ENCODE assay signal across 13 cellular contexts in the genomic region with DNA sequence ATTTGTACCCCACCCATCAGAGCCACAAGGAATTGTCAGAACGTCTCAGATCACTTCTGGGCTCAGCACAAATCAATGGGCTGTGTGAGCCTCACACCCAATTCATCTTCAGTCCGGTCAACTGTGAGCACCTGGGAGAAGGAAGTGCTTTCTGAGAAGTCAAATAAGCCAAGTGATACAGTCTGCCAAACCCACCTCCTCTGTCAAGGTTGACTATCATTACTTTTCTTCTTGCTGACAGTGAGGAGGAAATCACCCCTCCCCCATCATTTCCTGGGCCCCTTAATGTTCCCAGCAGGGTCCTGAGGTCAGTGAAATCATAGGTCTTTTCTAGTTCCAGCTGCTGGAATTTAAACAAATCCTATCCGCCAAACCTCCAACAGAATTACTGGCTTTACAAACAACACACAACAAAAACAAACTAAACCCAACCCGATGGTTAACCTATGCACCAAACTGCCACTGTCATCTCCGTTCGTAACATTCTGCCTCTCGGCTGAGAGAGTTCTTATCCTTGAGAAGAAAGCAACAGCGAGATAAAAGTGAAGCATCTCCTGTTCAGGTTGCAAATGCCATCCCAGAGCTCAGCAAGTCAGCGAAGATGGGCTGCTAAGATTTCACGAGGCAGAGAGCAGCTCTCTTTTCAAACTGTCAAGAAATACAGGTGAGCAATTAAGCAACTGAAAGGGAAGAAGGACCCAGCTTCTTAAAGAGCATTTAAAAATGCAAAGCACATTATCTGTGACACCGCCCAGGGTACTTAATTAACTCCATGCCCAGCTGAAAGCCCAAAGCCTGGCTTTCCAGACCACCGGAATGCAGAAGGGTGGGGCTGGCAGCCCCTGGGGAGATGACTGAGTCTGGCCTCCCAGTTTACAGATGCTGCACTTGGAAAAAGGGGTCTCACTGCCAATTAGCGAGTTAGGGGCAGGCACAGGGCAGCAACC. TPM values are rescaled to one million over a fixed set of nuclear protein-coding genes. Genes with fewer than 3 reads are reported as not detected.
DNase-seq lines count a peak whose midpoint lies in the region; ATAC-seq and TF ChIP-seq lines count a peak whose summit lies in the region.
"Had no signal": no experiment of that assay in that cellular context is flagged by ENCODE, and none has a peak within 500 bp of the region (broad histone marks: within the 10 kb centered on the region; RNA-seq: fewer than 3 reads in every experiment).

No MANE protein-coding gene starts in this region.

- DNase-seq in natural killer cell (no peak), SJSA1 (ENCODE audit: low read depth in 1 of 2, low spot score in 2 of 2) (peak; percentile 62 to 70), cerebellar cortex (ENCODE audit: low spot score) (no peak), Calu3 (no peak), NCI-H748 (lab: John Stamatoyannopoulos, UW; ENCODE audit: unreplicated experiment) (no peak)
- DNase-seq in natural killer cell treated with Interleukin-12 subunit alpha and Interleukin-12 subunit beta and Interleukin-15 and Interleukin-18, amount 100 ng/mL, for 72 hours (ENCODE audit: low spot score) = no peak
- DNase-seq: cerebellar nuclear complex, foreskin melanocyte, left colon, NCI-H1105, thyroid gland had no signal

- TF ChIP-seq CTCF in natural killer cell (IDR thresholded peaks at IDR 0.05) (no peak), Calu3 (IDR thresholded peaks at IDR 0.05; ENCODE audit: unreplicated experiment) (no peak)

- H3K9ac ChIP-seq in iPS-18a (ENCODE audit: low read length) = no peak overlapping the region

- H3K27ac ChIP-seq in SJSA1 (peak overlapping the region; percentile 69), iPS-18a (ENCODE audit: low read length) (no peak overlapping the region), thymus (ENCODE audit: low read depth) (peak overlapping the region; percentile 43)
- H3K27ac ChIP-seq: thyroid gland had no signal

- peak overlapping the region; percentile 67 for H3K4me3 Mint-ChIP-seq in natural killer cell
- H3K4me3 Mint-ChIP-seq in natural killer cell treated with Interleukin-12 subunit alpha and Interleukin-12 subunit beta and Interleukin-15 and Interleukin-18, amount 100 ng/mL, for 72 hours = no peak overlapping the region
- no peak overlapping the region for H3K4me3 Mint-ChIP-seq in Calu3 (ENCODE audit: low read depth, unreplicated experiment)

- H3K9me3 ChIP-seq in SJSA1 (replicated peaks) (no peaks in the 10 kb centered on the region), iPS-18a (ENCODE audit: control insufficient read depth, low read depth, low read length) (no peaks in the 10 kb centered on the region), thymus (ENCODE audit: control insufficient read depth) (no peaks in the 10 kb centered on the region)
- H3K9me3 ChIP-seq: thyroid gland had no signal

- H3K4me1 ChIP-seq in SJSA1 (replicated peaks) (peaks cover 49% of the 10 kb centered on the region), iPS-18a (ENCODE audit: control insufficient read depth, low read depth, low read length) (peaks cover 27% of the 10 kb centered on the region), thymus (ENCODE audit: control insufficient read depth, insufficient read depth, low read length) (peaks cover 13% of the 10 kb centered on the region)
- H3K4me1 ChIP-seq: thyroid gland had no signal

- WGBS in thymus = 69% methylated on average over 13 of the region's 13 CpGs

- H3K27me3 ChIP-seq in SJSA1 (replicated peaks) = no peaks in the 10 kb centered on the region
- no peaks in the 10 kb centered on the region for H3K27me3 ChIP-seq in iPS-18a (ENCODE audit: control insufficient read depth, insufficient read depth, low read length)
- H3K27me3 ChIP-seq in thymus (ENCODE audit: control insufficient read depth, insufficient read depth) = no peaks in the 10 kb centered on the region
- H3K27me3 ChIP-seq: thyroid gland had no signal

- H3K27ac Mint-ChIP-seq in natural killer cell (peak overlapping the region; percentile 88 to 99), Calu3 (ENCODE audit: unreplicated experiment) (no peak overlapping the region)
- H3K27ac Mint-ChIP-seq in natural killer cell treated with Interleukin-12 subunit alpha and Interleukin-12 subunit beta and Interleukin-15 and Interleukin-18, amount 100 ng/mL, for 72 hours = peak overlapping the region in 1 of 2 donors; percentile 81

- H3K4me3 ChIP-seq in SJSA1 = 0 out of 2 replicates have a peak overlapping the region, but pooled peaks have one; percentile 1
- H3K4me3 ChIP-seq in iPS-18a (ENCODE audit: low read length) = peak overlapping the region; percentile 19
- H3K4me3 ChIP-seq in thymus (ENCODE audit: low read length) = no peak overlapping the region
- H3K4me3 ChIP-seq: thyroid gland had no signal

- intact Hi-C loops in natural killer cell (cut with micrococcal nuclease) (no loop called here), Calu3 (cut with micrococcal nuclease; ENCODE audit: unreplicated experiment) (no loop called here)

- H3K36me3 Mint-ChIP-seq in natural killer cell (no peaks in the 10 kb centered on the region), Calu3 (ENCODE audit: insufficient read depth, unreplicated experiment) (peaks cover 5% of the 10 kb centered on the region)
- no peaks in the 10 kb centered on the region for H3K36me3 Mint-ChIP-seq in natural killer cell treated with Interleukin-12 subunit alpha and Interleukin-12 subunit beta and Interleukin-15 and Interleukin-18, amount 100 ng/mL, for 72 hours

- H3K9me3 Mint-ChIP-seq in natural killer cell = no peaks in the 10 kb centered on the region
- no peaks in the 10 kb centered on the region for H3K9me3 Mint-ChIP-seq in natural killer cell treated with Interleukin-12 subunit alpha and Interleukin-12 subunit beta and Interleukin-15 and Interleukin-18, amount 100 ng/mL, for 72 hours
- H3K9me3 Mint-ChIP-seq in Calu3 (ENCODE audit: low read depth, unreplicated experiment) = no peaks in the 10 kb centered on the region

- no peaks in the 10 kb centered on the region for H3K36me3 ChIP-seq in SJSA1
- H3K36me3 ChIP-seq in iPS-18a (ENCODE audit: control insufficient read depth, low read depth, low read length) = no peaks in the 10 kb centered on the region
- no peaks in the 10 kb centered on the region for H3K36me3 ChIP-seq in thymus (ENCODE audit: control insufficient read depth, insufficient read depth)
- H3K36me3 ChIP-seq: thyroid gland had no signal

- peaks cover 86% of the 10 kb centered on the region in 2 donors for H3K4me1 Mint-ChIP-seq in natural killer cell
- peaks cover 63 to 76% of the 10 kb centered on the region in 2 donors for H3K4me1 Mint-ChIP-seq in natural killer cell treated with Interleukin-12 subunit alpha and Interleukin-12 subunit beta and Interleukin-15 and Interleukin-18, amount 100 ng/mL, for 72 hours (ENCODE audit: low read depth in 2 of 2)
- H3K4me1 Mint-ChIP-seq in Calu3 (ENCODE audit: low read depth, unreplicated experiment) = no peaks in the 10 kb centered on the region

- BruUV-seq in Calu3 (replicated peaks; lab: Mats Ljungman, UMichigan) = no TSS peak

- CTCF ChIA-PET in Calu3 (lab: Charles Lee) = no interaction called here

- no peaks in the 10 kb centered on the region for H3K27me3 Mint-ChIP-seq in natural killer cell (ENCODE audit: low read depth in 2 of 2)
- no peaks in the 10 kb centered on the region for H3K27me3 Mint-ChIP-seq in natural killer cell treated with Interleukin-12 subunit alpha and Interleukin-12 subunit beta and Interleukin-15 and Interleukin-18, amount 100 ng/mL, for 72 hours
- H3K27me3 Mint-ChIP-seq in Calu3 (ENCODE audit: unreplicated experiment) = no peaks in the 10 kb centered on the region

- no peak for ATAC-seq in natural killer cell
- no peak for ATAC-seq in natural killer cell treated with Interleukin-12 subunit alpha and Interleukin-12 subunit beta and Interleukin-15 and Interleukin-18, amount 100 ng/mL, for 72 hours
- ATAC-seq: left colon had no signal

RNA-seq across cellular contexts. Expression of gene GFOD1, which starts 24.7 kb away (rescaled TPM):
- 10 to 100 TPM; 59.7 to 74.5 (median 71.2) TPM for total RNA-seq in natural killer cell
- 10 to 100 TPM in 1 of 2 donors, 1 to 10 TPM in 1; 9.7 to 12.1 TPM for total RNA-seq in natural killer cell treated with Interleukin-12 subunit alpha and Interleukin-12 subunit beta and Interleukin-15 and Interleukin-18, amount 100 ng/mL, for 72 hours
- 10.8 and 13.2 TPM in 2 replicates for total RNA-seq in SJSA1 (2014; rRNA removed; shearing (Covaris generic))
- polyA plus RNA-seq in thymus = 8.1 TPM
- total RNA-seq in Calu3 (2022) = 8.7 and 9.5 TPM in 2 replicates

Comparison
In these comparisons a context has a peak if more than half of its experiments do, and no peak if none do; other contexts are left out.
1. DNase-seq: peak in SJSA1 (2 of 2); none in natural killer cell (single experiment), natural killer cell treated with Interleukin-12 subunit alpha and Interleukin-12 subunit beta and Interleukin-15 and Interleukin-18, amount 100 ng/mL, for 72 hours (single experiment), cerebellar cortex (single experiment), Calu3 (single experiment) and NCI-H748 (single experiment).